In the genomic region with DNA sequence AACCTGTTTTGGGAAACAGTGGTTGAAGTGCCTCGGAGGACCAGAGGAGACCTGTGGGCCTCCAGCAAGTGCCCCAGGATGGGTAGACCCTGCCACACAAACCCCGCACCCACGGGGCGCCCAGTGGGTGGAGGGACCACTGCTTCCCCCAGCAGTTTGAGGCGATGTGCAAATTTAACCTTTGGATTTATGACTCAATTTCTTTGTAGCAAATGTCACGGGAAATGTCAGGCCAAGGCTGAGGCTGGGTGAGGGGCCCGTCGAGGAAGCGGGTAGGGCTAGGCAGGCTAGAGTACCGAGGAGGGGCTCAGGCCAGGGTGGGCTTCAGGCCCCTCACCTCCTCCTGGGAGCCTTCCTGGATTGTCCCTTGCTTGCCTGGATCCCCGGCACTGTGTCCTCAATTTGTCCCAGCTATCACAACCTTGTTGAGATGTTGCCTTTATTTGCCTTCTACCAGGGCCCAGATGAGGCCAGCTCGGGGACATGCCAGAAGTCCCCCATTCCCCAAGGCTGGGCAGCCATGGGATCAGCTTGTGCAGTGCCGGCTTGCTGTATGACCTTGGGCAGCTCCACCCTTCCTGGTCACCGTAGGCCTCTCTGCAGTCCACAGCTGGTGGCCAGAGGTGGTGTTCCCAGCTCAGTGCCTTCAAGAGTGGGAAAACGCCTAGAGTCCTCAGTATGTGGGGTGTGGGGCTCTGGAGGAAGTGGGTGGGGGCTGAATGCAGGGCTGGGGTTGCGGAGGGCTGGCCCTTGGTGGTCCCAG, we compare ENCODE assay signal across 20 cellular contexts.
"Had no signal": no experiment of that assay in that cellular context is flagged by ENCODE, and none has a peak within 500 bp of the region (broad histone marks: within the 10 kb centered on the region; RNA-seq: fewer than 3 reads in every experiment).

No MANE protein-coding gene starts in this region.

- ATAC-seq: activated T-cell treated with anti-CD3 and anti-CD28 coated beads, Interleukin-2, amount 50 U/mL, for 72 hours had no signal

- H3K4me1 Mint-ChIP-seq: activated naive CD4-positive, alpha-beta T cell treated with anti-CD3 and anti-CD28 coated beads, Interleukin-2, amount 50 U/mL, for 24 hours had no signal

- H3K9me3 ChIP-seq: Peyer's patch had no signal

- H3K27ac ChIP-seq: brain microvascular endothelial cell, Peyer's patch, RWPE1 had no signal

- H3K4me3 Mint-ChIP-seq: activated naive CD4-positive, alpha-beta T cell treated with anti-CD3 and anti-CD28 coated beads, Interleukin-2, amount 50 U/mL, for 24 hours; activated T-cell treated with anti-CD3 and anti-CD28 coated beads, Interleukin-2, amount 50 U/mL, for 72 hours; T-helper 1 cell treated with Interleukin-12 subunit alpha and Interleukin-12 subunit beta and Interleukin-4 antibody, amounts not matched to agents 30 μg/mL and 1 μg/mL, for 36 hours had no signal

- H3K4me3 ChIP-seq: Peyer's patch had no signal

- H3K27ac Mint-ChIP-seq: activated naive CD4-positive, alpha-beta T cell treated with anti-CD3 and anti-CD28 coated beads, Interleukin-2, amount 50 U/mL, for 24 hours; activated T-cell treated with anti-CD3 and anti-CD28 coated beads, Interleukin-2, amount 50 U/mL, for 72 hours; T-helper 1 cell treated with Interleukin-12 subunit alpha and Interleukin-12 subunit beta and Interleukin-4 antibody, amounts not matched to agents 30 μg/mL and 1 μg/mL, for 36 hours had no signal

- DNase-seq: activated CD4-positive, alpha-beta T cell treated with anti-CD3 and anti-CD28 coated beads for 48 hours; activated CD4-positive, alpha-beta T cell treated with anti-CD3 and anti-CD28 coated beads, Interleukin-2, amount 50 U/mL, for 4 hours; activated CD4-positive, CD25-positive, alpha-beta regulatory T cell treated with anti-CD3 and anti-CD28 coated beads, Interleukin-2, amount 50 U/mL, for 72 hours; activated naive CD4-positive, alpha-beta T cell; activated T-cell treated with anti-CD3 and anti-CD28 coated beads, Interleukin-2, amount 50 U/mL, for 72 hours; amygdala; brain microvascular endothelial cell; Karpas-422; MM.1S; NCI-H1105; NCI-H1436; NCI-H187; NCI-H2081; NCI-H510A treated with DMSO at 0.1 percent for 48 hours; NCI-H69; SHP77 treated with DMSO at 0.1 percent for 48 hours had no signal

- H3K36me3 ChIP-seq: brain microvascular endothelial cell, Peyer's patch had no signal

- H3K9me3 Mint-ChIP-seq: activated naive CD4-positive, alpha-beta T cell treated with anti-CD3 and anti-CD28 coated beads, Interleukin-2, amount 50 U/mL, for 24 hours; T-helper 1 cell treated with Interleukin-12 subunit alpha and Interleukin-12 subunit beta and Interleukin-4 antibody, amounts not matched to agents 30 μg/mL and 1 μg/mL, for 36 hours had no signal

- H3K27me3 Mint-ChIP-seq: activated naive CD4-positive, alpha-beta T cell treated with anti-CD3 and anti-CD28 coated beads, Interleukin-2, amount 50 U/mL, for 24 hours had no signal
